Comparison of ENCODE assay signal across 2 cellular contexts in the genomic region with DNA sequence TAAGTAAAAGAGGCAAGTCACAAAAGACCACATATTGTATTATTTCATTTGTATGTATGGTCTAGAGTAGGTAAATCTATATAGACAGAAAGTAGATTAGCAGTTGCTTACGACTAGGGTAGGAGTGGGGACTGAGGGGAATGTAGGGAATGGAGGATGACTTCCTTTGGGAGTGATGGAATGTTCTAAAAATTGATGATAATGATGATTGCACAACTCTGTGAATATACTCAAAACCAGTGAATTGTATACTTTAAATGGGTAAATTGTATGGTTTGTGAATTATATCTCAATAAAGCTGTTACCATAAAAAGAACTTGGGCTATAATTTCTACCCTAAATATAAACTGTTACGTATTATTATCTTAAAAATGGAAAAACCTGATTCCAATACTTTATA.
TF ChIP-seq lines count a peak whose summit lies in the region.

No MANE protein-coding gene starts in this region.

TF ChIP-seq in IMR-90, 13 proteins besides CTCF, POLR2A, EP300 and RAD21:
- TF ChIP-seq RCOR1 (IDR thresholded peaks at IDR 0.05; ENCODE audit: insufficient replicate concordance, low read length) (no peak), NFE2L2 (IDR thresholded peaks at IDR 0.05; ENCODE audit: low read depth, low read length) (no peak), SMC3 (IDR thresholded peaks at IDR 0.05; ENCODE audit: low read depth, low read length) (no peak), MAFK (IDR thresholded peaks at IDR 0.05; ENCODE audit: low read depth, low read length) (no peak), BHLHE40 (IDR thresholded peaks at IDR 0.05; ENCODE audit: low read depth, low read length) (no peak), MAZ (IDR thresholded peaks at IDR 0.05; ENCODE audit: borderline replicate concordance, low read depth, low read length) (no peak), CEBPB (IDR thresholded peaks at IDR 0.05; ENCODE audit: low read depth, low read length) (peak; percentile 79), MXI1 (IDR thresholded peaks at IDR 0.05; ENCODE audit: borderline replicate concordance, low read depth, low read length) (no peak), FOS (IDR thresholded peaks at IDR 0.05; ENCODE audit: low read depth, low read length) (no peak)

TF ChIP-seq in H1, 55 proteins besides CTCF, POLR2A, EP300 and RAD21:
- TF ChIP-seq EZH2 (IDR thresholded peaks at IDR 0.05; ENCODE audit: low read depth, low read length, severe bottlenecking): no peak
- TF ChIP-seq CEBPB (IDR thresholded peaks at IDR 0.05; ENCODE audit: low read depth, low read length): peak; percentile 48; the same call in 1 of the 2 replicates
TF ChIP-seq in H1: peak in this region for 1.
